Comparison of ENCODE assay signal across 8 cellular contexts in genomic region chr14:94001501-94002396, GRCh38. TPM values are rescaled to one million over a fixed set of nuclear protein-coding genes. Genes with fewer than 3 reads are reported as not detected.
DNase-seq lines count a peak whose midpoint lies in the region; ATAC-seq and TF ChIP-seq lines count a peak whose summit lies in the region.

No MANE protein-coding gene starts in this region.

- no peak overlapping the region for H3K27ac Mint-ChIP-seq in Caco-2 (ENCODE audit: unreplicated experiment)

- no peaks in the 10 kb centered on the region for H3K9me3 Mint-ChIP-seq in Caco-2 (ENCODE audit: unreplicated experiment)

- no peaks in the 10 kb centered on the region for H3K9me3 ChIP-seq in Caco-2
- no peaks in the 10 kb centered on the region for H3K9me3 ChIP-seq in right cardiac atrium (ENCODE audit: control insufficient read depth, low read length)

- WGBS in right cardiac atrium, result 43% methylated on average over 26 of the region's 26 CpGs

- H3K27ac ChIP-seq in right cardiac atrium (ENCODE audit: low read length), result no peak overlapping the region

- H3K36me3 ChIP-seq in Caco-2 (ENCODE audit: control insufficient read depth, insufficient read depth, low read length), result no peaks in the 10 kb centered on the region

- H3K36me3 Mint-ChIP-seq in Caco-2 (ENCODE audit: insufficient read depth, unreplicated experiment), result no peaks in the 10 kb centered on the region

- CTCF ChIA-PET in Caco-2 (lab: Charles Lee), result interaction anchor here (0.6 to 1.2 kb wide), 2 partner anchors 66 to 850 kb away, joined by 3 to 4 read pairs; no protein-coding TSS in a partner anchor

- POLR2A ChIA-PET in Caco-2 (lab: Charles Lee), result no interaction called here

- H3K4me1 ChIP-seq in Caco-2 (peaks cover 14% of the 10 kb centered on the region), right cardiac atrium (ENCODE audit: control insufficient read depth, insufficient read depth, low read length) (no peaks in the 10 kb centered on the region)

- DNase-seq in Caco-2 (peak; percentile 62), NB4 (ENCODE audit: low read depth) (peak; percentile 62), SW480 (ENCODE audit: low spot score) (peak; percentile 94), amniotic stem cell (lab: John Stamatoyannopoulos, UW) (peak; percentile 53), right cardiac atrium (peak; percentile 42 to 74 (median 71)), sciatic nerve (ENCODE audit: low spot score) (peak; percentile 67)

- no TSS peak for BruUV-seq in Caco-2 (replicated peaks; lab: Mats Ljungman, UMichigan)

- TF ChIP-seq POLR2A in NB4 (IDR thresholded peaks at IDR 0.05; ENCODE audit: extremely low read depth, insufficient read length), result no peak

- no peaks in the 10 kb centered on the region for H3K27me3 ChIP-seq in Caco-2 (replicated peaks; ENCODE audit: control insufficient read depth, insufficient read depth, low read length)
- H3K27me3 ChIP-seq in right cardiac atrium (ENCODE audit: control insufficient read depth, insufficient read depth), result no peaks in the 10 kb centered on the region

- peak; percentile 60 for ATAC-seq in GM21619 (IDR thresholded peaks at IDR 0.05; ENCODE audit: unreplicated experiment)
- peak; percentile 77 to 79 for ATAC-seq in right cardiac atrium
- ATAC-seq in sciatic nerve, result peak; percentile 86
- ATAC-seq in HG03439 (IDR thresholded peaks at IDR 0.05; ENCODE audit: unreplicated experiment), result no peak

- intact Hi-C loops in Caco-2 (cut with micrococcal nuclease; ENCODE audit: unreplicated experiment), result loop anchor here (1.0 to 10.0 kb wide), 4 partner anchors 16 to 347 kb away; no protein-coding TSS in a partner anchor
- intact Hi-C loops in right cardiac atrium (cut with DNase I), result loop anchor here (1.0 to 5.0 kb wide), 4 partner anchors 59 to 64 kb away; no protein-coding TSS in a partner anchor
- intact Hi-C loops in sciatic nerve (cut with DNase I), result loop anchor here (5.0 kb wide), 1 partner anchor 59 kb away; no protein-coding TSS in a partner anchor

- H3K27me3 Mint-ChIP-seq in Caco-2 (ENCODE audit: insufficient read depth, unreplicated experiment), result no peaks in the 10 kb centered on the region

- H3K4me1 Mint-ChIP-seq in Caco-2 (ENCODE audit: low read depth, unreplicated experiment), result peaks cover 22% of the 10 kb centered on the region

- H3K4me3 Mint-ChIP-seq in Caco-2 (ENCODE audit: unreplicated experiment), result no peak overlapping the region

- H3K4me3 ChIP-seq in Caco-2 (ENCODE audit: low read depth, low read length) (no peak overlapping the region), NB4 (ENCODE audit: low read depth, low read length) (no peak overlapping the region), right cardiac atrium (ENCODE audit: low read length) (no peak overlapping the region)

- peak; percentile 91 to 94 for TF ChIP-seq CTCF in Caco-2 (IDR thresholded peaks at IDR 0.05; ENCODE audit: insufficient read depth in 1 of 2, low read depth in 1 of 2, low read length in 1 of 2, severe bottlenecking in 1 of 2, unreplicated experiment in 1 of 2)
- TF ChIP-seq CTCF in NB4 (IDR thresholded peaks at IDR 0.05; ENCODE audit: low read depth, low read length), result peak; percentile 95

RNA-seq across cellular contexts. Expression of gene CCDC197, which starts 4.6 kb away (rescaled TPM):
- total RNA-seq in Caco-2 (2022), result not detected in 2 replicates
- under 1 TPM in 2 of 4 donors, not detected in 2; 0.44 to 0.45 TPM for total RNA-seq in right cardiac atrium
- polyA plus RNA-seq in right cardiac atrium, result not detected
- total RNA-seq in sciatic nerve, result not detected

RNA-seq across cellular contexts. Expression of gene OTUB2, which starts 24.4 kb away (rescaled TPM):
- total RNA-seq in Caco-2 (2022) (1.2 TPM in 2 replicates), right cardiac atrium (under 1 TPM; 0.11 to 0.65 (median 0.39) TPM), sciatic nerve (0.80 TPM)
- polyA plus RNA-seq in right cardiac atrium, result 0.18 TPM

RNA-seq across cellular contexts. Expression of gene ASB2, which starts 25.4 kb away (rescaled TPM):
- 0.21 TPM in 1 of 2 replicates, not detected in the other for total RNA-seq in Caco-2 (2022)
- total RNA-seq in right cardiac atrium, result 100 to 1,000 TPM; 115 to 141 (median 126) TPM
- 112 TPM for polyA plus RNA-seq in right cardiac atrium
- total RNA-seq in sciatic nerve, result 1.4 TPM

Comparison
In these comparisons a context has a peak if more than half of its experiments do, and no peak if none do; other contexts are left out.
1. RNA of gene ASB2, which starts 25.4 kb away (total RNA-seq): 115 to 141 TPM in right cardiac atrium; 1.4 TPM in sciatic nerve (single experiment) and 0.21 TPM in Caco-2; every median in the first group is over 10 times any median in the second.
2. Peak in every context shown above with its lines, with median percentiles within 50 percentile points of each other: DNase-seq.